In the genomic region with DNA sequence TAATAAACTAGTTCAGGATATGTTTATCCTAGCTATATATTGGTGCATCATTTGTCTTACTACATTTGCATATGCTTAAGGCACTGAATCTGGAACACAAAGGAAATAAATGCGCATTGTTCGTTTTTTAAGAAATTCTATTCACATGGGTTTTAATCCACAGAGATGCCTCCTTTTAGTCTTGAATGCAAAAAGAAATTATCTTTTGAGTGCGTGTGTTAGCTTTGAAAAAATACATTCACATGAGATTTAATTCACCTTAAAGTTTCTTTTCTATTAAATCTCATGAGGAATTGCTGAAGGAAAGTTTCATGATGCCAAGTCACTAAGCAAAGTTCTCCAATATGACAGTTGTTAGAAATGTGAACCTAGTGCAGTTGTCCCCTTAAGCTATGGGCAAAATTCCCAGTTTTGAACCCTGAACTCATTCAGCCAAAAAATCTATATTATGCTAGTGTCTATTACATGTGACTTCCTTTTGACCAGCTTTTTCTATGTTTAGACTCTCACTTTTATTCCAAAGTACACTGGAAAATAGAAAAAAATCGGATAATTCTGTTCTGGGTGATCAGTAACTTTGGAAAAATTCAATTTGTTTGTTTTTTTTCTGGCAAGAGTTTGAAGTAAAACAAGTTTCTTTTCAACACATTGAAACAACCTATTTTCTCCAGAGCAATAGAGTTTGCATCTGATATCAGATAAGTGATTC, we compare ENCODE assay signal across 28 cellular contexts.
"Had no signal": no experiment of that assay in that cellular context is flagged by ENCODE, and none has a peak within 500 bp of the region (broad histone marks: within the 10 kb centered on the region; RNA-seq: fewer than 3 reads in every experiment).

No MANE protein-coding gene starts in this region.

- H3K36me3 ChIP-seq: lower lobe of right lung, pancreas, prostate gland, sigmoid colon, stomach, thyroid gland, transverse colon, upper lobe of left lung, vagina had no signal

- H3K4me1 ChIP-seq: lower lobe of right lung, pancreas, prostate gland, sigmoid colon, stomach, testis, thyroid gland, transverse colon, upper lobe of left lung, vagina had no signal

- H3K9me3 ChIP-seq: lower lobe of right lung, pancreas, prostate gland, sigmoid colon, stomach, testis, thyroid gland, transverse colon, upper lobe of left lung, vagina had no signal

- H3K27me3 ChIP-seq: sigmoid colon, stomach, testis, thyroid gland, transverse colon, upper lobe of left lung, vagina had no signal

- DNase-seq: hippocampal formation; kidney glomerular epithelial cell; left cardiac atrium; left ventricle myocardium superior; lower lobe of right lung; mammary epithelial cell; mesenchymal stem cell; naive thymus-derived CD8-positive, alpha-beta T cell; nucleus accumbens; pancreas; posterior cingulate gyrus; retina; right cardiac atrium; sigmoid colon; small intestine; stimulated activated CD4-positive, alpha-beta T cell treated with anti-CD3 and anti-CD28 coated beads, Interleukin-1b, Interleukin-23, amount 100 ng/mL, for 48 hours; stimulated activated CD4-positive, alpha-beta T cell treated with anti-CD3 and anti-CD28 coated beads, Interleukin-2, amount 100 ng/mL, for 48 hours; stimulated activated CD4-positive, alpha-beta T cell treated with anti-CD3 and anti-CD28 coated beads, Interleukin-4, amount 100 ng/mL, for 4 hours; stimulated activated naive B cell treated with anti-CD40 and anti-IgM and Interleukin-4, amounts not matched to agents 10 μg/mL and 1 μg/mL and 100 μg/mL, for 72 hours; stimulated activated naive CD8-positive, alpha-beta T cell treated with anti-CD3 and anti-CD28 coated beads, Interleukin-15, Interleukin-2, amounts not matched to agents 100 U/mL and 50 U/mL, for 24 hours; stomach; testis; thyroid gland; transverse colon; upper lobe of left lung had no signal

- H3K27ac ChIP-seq: lower lobe of right lung, pancreas, prostate gland, sigmoid colon, stomach, testis, thyroid gland, transverse colon, upper lobe of left lung, vagina had no signal

- H3K4me3 ChIP-seq: lower lobe of right lung, pancreas, prostate gland, sigmoid colon, stomach, testis, thyroid gland, transverse colon, upper lobe of left lung, vagina had no signal

- FAIRE-seq: keratinocyte, small intestine had no signal
